In the genomic region with DNA sequence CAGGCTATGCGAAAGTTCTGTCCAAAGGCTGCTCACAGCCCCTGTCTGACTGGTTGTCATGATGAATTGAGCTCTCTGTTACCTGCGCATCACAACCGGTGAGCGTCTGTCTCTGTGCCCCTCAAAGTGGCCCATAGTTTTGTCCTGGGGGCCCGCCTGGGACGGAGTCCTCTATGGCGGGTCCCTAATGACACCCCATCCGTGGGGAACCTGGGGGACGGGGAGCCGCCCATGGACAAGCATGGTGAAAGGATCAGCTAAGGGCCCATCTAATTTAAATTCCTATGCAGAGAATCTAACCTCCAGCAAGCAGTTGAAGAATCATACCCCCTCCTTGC, we compare ENCODE assay signal across 8 cellular contexts. TPM values are rescaled to one million over a fixed set of nuclear protein-coding genes. Genes with fewer than 3 reads are reported as not detected.
DNase-seq lines count a peak whose midpoint lies in the region; ATAC-seq and TF ChIP-seq lines count a peak whose summit lies in the region.

No MANE protein-coding gene starts in this region.

- H3K9me3 ChIP-seq in DOHH2 (ENCODE audit: control insufficient read depth, insufficient read depth, low read length) (no peaks in the 10 kb centered on the region), HEK293 (ENCODE audit: control insufficient read depth, insufficient read depth, low read depth, low read length) (no peaks in the 10 kb centered on the region), WERI-Rb-1 (ENCODE audit: severe bottlenecking) (no peaks in the 10 kb centered on the region)

- H3K4me2 ChIP-seq in DOHH2 (ENCODE audit: low read length), result peak overlapping the region; percentile 96

- peaks cover 34% of the 10 kb centered on the region for H3K79me2 ChIP-seq in DOHH2 (ENCODE audit: control insufficient read depth, low read length)

- TF ChIP-seq CTCF in DOHH2 (IDR thresholded peaks at IDR 0.05; ENCODE audit: low read depth, low read length, poor library complexity, severe bottlenecking) (no peak), HEK293 (tag by site-specific recombination; IDR thresholded peaks at IDR 0.05) (no peak), WERI-Rb-1 (IDR thresholded peaks at IDR 0.05; ENCODE audit: low read depth, low read length) (no peak)

- no peaks in the 10 kb centered on the region for H3K9me2 ChIP-seq in DOHH2 (replicated peaks; ENCODE audit: control insufficient read depth, low read length)

- H3K4me3 ChIP-seq in DOHH2 (ENCODE audit: low read length) (peak overlapping the region; percentile 91), HEK293 (ENCODE audit: low read depth, low read length) (peak overlapping the region; percentile 75), WERI-Rb-1 (ENCODE audit: low read depth, low read length) (peak overlapping the region; percentile 93)

- H3K4me3 Mint-ChIP-seq in stimulated activated effector memory CD8-positive, alpha-beta T cell treated with anti-CD3 and anti-CD28 coated beads, Interleukin-12 subunit alpha, Interleukin-12 subunit beta, amount 100 ng/mL, for 72 hours, result peak overlapping the region; percentile 99

- H3K4me1 ChIP-seq in DOHH2 (ENCODE audit: control insufficient read depth, low read length), result peaks cover 19% of the 10 kb centered on the region
- no peaks in the 10 kb centered on the region; the same call in 1 of the 2 replicates for H3K4me1 ChIP-seq in HEK293 (ENCODE audit: control insufficient read depth, insufficient read depth, low read length)

- peaks cover 38% of the 10 kb centered on the region for H3K36me3 ChIP-seq in DOHH2 (ENCODE audit: control insufficient read depth, low read length)
- H3K36me3 ChIP-seq in HEK293 (ENCODE audit: control insufficient read depth in 2 of 2, insufficient read depth in 1 of 2, low read length in 2 of 2), result peaks cover 36 to 56% of the 10 kb centered on the region in 2 experiments
- peaks cover 31% of the 10 kb centered on the region for H3K36me3 ChIP-seq in WERI-Rb-1

- peak overlapping the region; percentile 100 for H3K27ac Mint-ChIP-seq in stimulated activated effector memory CD8-positive, alpha-beta T cell treated with anti-CD3 and anti-CD28 coated beads, Interleukin-12 subunit alpha, Interleukin-12 subunit beta, amount 100 ng/mL, for 72 hours

- peaks cover 54% of the 10 kb centered on the region for H3K4me1 Mint-ChIP-seq in stimulated activated effector memory CD8-positive, alpha-beta T cell treated with anti-CD3 and anti-CD28 coated beads, Interleukin-12 subunit alpha, Interleukin-12 subunit beta, amount 100 ng/mL, for 72 hours

- no peaks in the 10 kb centered on the region for H3F3A ChIP-seq in DOHH2 (ENCODE audit: control insufficient read depth, insufficient read depth)

- POLR2A ChIA-PET in HEK293 (lab: Yijun Ruan, JAX), result interaction anchor here (0.6 to 3.0 kb wide), 19 partner anchors 9 to 384 kb away, joined by 3 to 28 read pairs (median 6); a partner anchor contains a TSS

- H3K9me3 Mint-ChIP-seq in stimulated activated effector memory CD8-positive, alpha-beta T cell treated with anti-CD3 and anti-CD28 coated beads, Interleukin-12 subunit alpha, Interleukin-12 subunit beta, amount 100 ng/mL, for 72 hours, result no peaks in the 10 kb centered on the region

- DNase-seq in WERI-Rb-1 (no peak), left ventricle myocardium superior (no peak), iPS-NIHi7 (ENCODE audit: extremely low spot score) (no peak), NCI-H146 (lab: John Stamatoyannopoulos, UW) (no peak), NCI-H2107 treated with DMSO at 0.1 percent for 48 hours (lab: John Stamatoyannopoulos, UW; ENCODE audit: unreplicated experiment) (no peak)
- DNase-seq in stimulated activated effector memory CD8-positive, alpha-beta T cell treated with anti-CD3 and anti-CD28 coated beads, Interleukin-12 subunit alpha, Interleukin-12 subunit beta, amount 100 ng/mL, for 72 hours (ENCODE audit: low spot score in 2 of 2), result no peak

- no peaks in the 10 kb centered on the region for H3K27me3 ChIP-seq in DOHH2 (ENCODE audit: control insufficient read depth, low read length)
- no peaks in the 10 kb centered on the region for H3K27me3 ChIP-seq in WERI-Rb-1 (ENCODE audit: insufficient read depth, low read depth, severe bottlenecking)

- intact Hi-C loops in left ventricle myocardium superior (cut with micrococcal nuclease), result no loop called here

- peaks cover 67% of the 10 kb centered on the region for H3K36me3 Mint-ChIP-seq in stimulated activated effector memory CD8-positive, alpha-beta T cell treated with anti-CD3 and anti-CD28 coated beads, Interleukin-12 subunit alpha, Interleukin-12 subunit beta, amount 100 ng/mL, for 72 hours

- H3K27ac ChIP-seq in DOHH2 (ENCODE audit: low read depth, low read length), result peak overlapping the region; percentile 1; the same call in 1 of the 2 replicates
- peak overlapping the region; percentile 56 for H3K27ac ChIP-seq in HEK293 (ENCODE audit: extremely low read depth, low read depth, low read length)
- H3K27ac ChIP-seq in WERI-Rb-1, result peak overlapping the region; percentile 78; the same call in 1 of the 2 replicates

- ATAC-seq in left ventricle myocardium superior, result peak; percentile 4
- ATAC-seq in stimulated activated effector memory CD8-positive, alpha-beta T cell treated with anti-CD3 and anti-CD28 coated beads, Interleukin-12 subunit alpha, Interleukin-12 subunit beta, amount 100 ng/mL, for 72 hours, result peak; percentile 12

- CTCF ChIA-PET in HEK293 (lab: Yijun Ruan, JAX), result interaction anchor here (0.5 to 1.3 kb wide), 3 partner anchors 183 to 477 kb away, joined by 3 to 6 read pairs (median 3); no protein-coding TSS in a partner anchor

- H4K20me1 ChIP-seq in DOHH2 (ENCODE audit: control insufficient read depth, insufficient read depth, low read depth, low read length), result no peaks in the 10 kb centered on the region

TF ChIP-seq in HEK293, 187 proteins besides CTCF, POLR2A, EP300 and RAD21:
- TF ChIP-seq ZNF354C (tag by site-specific recombination; IDR thresholded peaks at IDR 0.05; ENCODE audit: borderline replicate concordance, low read depth) (no peak), ZNF335 (tag by site-specific recombination; conservative IDR thresholded peaks at IDR 0.05) (0 out of 2 replicates have a peak, but pooled peaks have one; percentile 10)

RNA-seq across cellular contexts. Expression of a gene that starts 0.5 kb away (rescaled TPM):
- total RNA-seq in left ventricle myocardium superior, result 10.4 TPM

RNA-seq across cellular contexts. Expression of a gene that starts 0.7 kb away (rescaled TPM):
- 31.2 TPM for total RNA-seq in left ventricle myocardium superior

RNA-seq across cellular contexts. Expression of a gene that starts 27.3 kb away (rescaled TPM):
- total RNA-seq in left ventricle myocardium superior, result 66.9 TPM

RNA-seq across cellular contexts. Expression of a gene that starts 55.1 kb away (rescaled TPM):
- 6.1 TPM for total RNA-seq in left ventricle myocardium superior

Comparison
In these comparisons a context has a peak if more than half of its experiments do, and no peak if none do; other contexts are left out.
1. H3K27ac ChIP-seq: peak in every context shown above with its lines; median percentile 78 in WERI-Rb-1; 56 in HEK293; 1 in DOHH2.